Comparison of ENCODE assay signal across 9 cellular contexts in the genomic region with DNA sequence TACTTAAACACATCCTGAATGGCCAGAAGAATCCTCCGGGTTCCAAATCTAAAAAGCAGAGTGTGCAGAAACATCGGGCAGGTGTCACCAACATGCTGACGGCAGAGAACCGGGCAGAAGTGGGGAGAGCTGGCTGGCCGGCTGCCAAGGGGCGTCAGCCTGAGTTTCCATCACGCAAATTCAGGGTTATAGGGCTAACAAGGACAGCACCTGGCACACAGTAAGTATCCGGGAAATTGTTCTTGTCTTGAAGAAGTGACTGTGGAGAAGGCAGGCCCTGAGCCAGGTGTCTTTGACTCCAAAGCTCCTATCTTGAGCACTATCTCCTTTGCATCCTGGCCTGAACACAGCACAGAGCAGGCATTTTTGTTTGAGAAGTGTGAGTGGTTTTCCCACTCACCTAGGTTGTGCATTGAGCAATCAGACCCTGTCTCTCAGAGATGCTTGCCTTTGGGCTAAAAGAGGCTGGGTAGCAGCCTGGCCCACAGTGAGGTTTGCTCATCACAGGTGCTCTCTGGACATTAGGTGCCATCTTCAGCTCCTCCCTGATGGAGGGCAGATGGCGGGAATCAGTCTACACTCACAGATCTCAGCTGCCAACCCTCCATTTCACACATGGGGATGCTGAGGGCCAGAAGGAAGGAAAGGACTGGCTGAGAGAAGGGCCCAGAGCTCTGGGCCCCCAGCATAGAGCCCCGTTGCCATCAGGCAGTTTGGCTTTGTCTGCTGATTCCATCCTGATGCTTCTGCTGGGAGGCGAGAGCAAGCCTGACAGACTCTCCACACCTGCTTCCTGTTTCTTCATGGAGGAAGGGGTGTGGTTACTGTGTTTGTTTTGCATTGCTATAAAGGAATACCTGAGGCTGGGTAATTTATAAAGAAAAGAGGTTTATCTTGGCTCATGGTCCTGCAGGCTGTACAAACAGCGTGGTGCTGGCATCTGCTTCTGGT. TPM values are rescaled to one million over a fixed set of nuclear protein-coding genes. Genes with fewer than 3 reads are reported as not detected.
DNase-seq lines count a peak whose midpoint lies in the region; ATAC-seq and TF ChIP-seq lines count a peak whose summit lies in the region.
"Had no signal": no experiment of that assay in that cellular context is flagged by ENCODE, and none has a peak within 500 bp of the region (broad histone marks: within the 10 kb centered on the region; RNA-seq: fewer than 3 reads in every experiment).

No MANE protein-coding gene starts in this region.

- H3K79me2 ChIP-seq in parathyroid adenoma, result no peaks in the 10 kb centered on the region

- H3K9me3 Mint-ChIP-seq in activated CD8-positive, alpha-beta T cell treated with anti-CD3 and anti-CD28 coated beads for 36 hours, result no peaks in the 10 kb centered on the region
- no peaks in the 10 kb centered on the region for H3K9me3 Mint-ChIP-seq in nephron progenitor cell

- ATAC-seq in GM21423 (IDR thresholded peaks at IDR 0.05; ENCODE audit: unreplicated experiment) (peak; percentile 39), GM18861 (IDR thresholded peaks at IDR 0.05; ENCODE audit: unreplicated experiment) (no peak)
- ATAC-seq in activated CD8-positive, alpha-beta T cell treated with anti-CD3 and anti-CD28 coated beads for 36 hours, result no peak
- ATAC-seq: Right ventricle myocardium inferior had no signal

- POLR2A ChIA-PET in activated CD8-positive, alpha-beta T cell treated with anti-CD3 and anti-CD28 coated beads for 36 hours (lab: Charles Lee), result no interaction called here

- H3K4me2 ChIP-seq in parathyroid adenoma (ENCODE audit: low read length), result no peak overlapping the region

- H3K4me3 ChIP-seq in parathyroid adenoma (ENCODE audit: low read depth, low read length), result no peak overlapping the region

- H3K27ac Mint-ChIP-seq in activated CD8-positive, alpha-beta T cell treated with anti-CD3 and anti-CD28 coated beads for 36 hours, result peak overlapping the region; percentile 31
- no peak overlapping the region for H3K27ac Mint-ChIP-seq in nephron progenitor cell

- H3K36me3 Mint-ChIP-seq in activated CD8-positive, alpha-beta T cell treated with anti-CD3 and anti-CD28 coated beads for 36 hours (ENCODE audit: low read depth), result peaks cover 4% of the 10 kb centered on the region
- H3K36me3 Mint-ChIP-seq in nephron progenitor cell (ENCODE audit: low read depth), result peaks cover 8% of the 10 kb centered on the region

- no peak overlapping the region for H3K9ac ChIP-seq in parathyroid adenoma

- H3K36me3 ChIP-seq in parathyroid adenoma (ENCODE audit: control insufficient read depth, insufficient read depth, low read length), result no peaks in the 10 kb centered on the region

- CTCF ChIA-PET in activated CD8-positive, alpha-beta T cell treated with anti-CD3 and anti-CD28 coated beads for 36 hours (lab: Charles Lee), result interaction anchor here (0.9 to 3.5 kb wide), 2 partner anchors 47 to 55 kb away, joined by 3 to 12 read pairs; no protein-coding TSS in a partner anchor

- no peaks in the 10 kb centered on the region for H3K27me3 Mint-ChIP-seq in activated CD8-positive, alpha-beta T cell treated with anti-CD3 and anti-CD28 coated beads for 36 hours
- H3K27me3 Mint-ChIP-seq in nephron progenitor cell (ENCODE audit: low read depth, poor library complexity), result peaks cover 3% of the 10 kb centered on the region

- H3K27me3 ChIP-seq in parathyroid adenoma (ENCODE audit: control insufficient read depth, insufficient read depth, low read length), result no peaks in the 10 kb centered on the region

- no peak overlapping the region for H3K4me3 Mint-ChIP-seq in activated CD8-positive, alpha-beta T cell treated with anti-CD3 and anti-CD28 coated beads for 36 hours
- H3K4me3 Mint-ChIP-seq in nephron progenitor cell, result no peak overlapping the region

- no peak overlapping the region for H2AFZ ChIP-seq in parathyroid adenoma

- H3K9me3 ChIP-seq in parathyroid adenoma (ENCODE audit: control insufficient read depth, low read length), result no peaks in the 10 kb centered on the region

- peaks cover 3% of the 10 kb centered on the region for H3K4me1 ChIP-seq in parathyroid adenoma

- intact Hi-C loops in activated CD8-positive, alpha-beta T cell treated with anti-CD3 and anti-CD28 coated beads for 36 hours (cut with micrococcal nuclease), result loop anchor here (5.0 kb wide), 1 partner anchor 45 kb away; no protein-coding TSS in a partner anchor

- DNase-seq in NCI-H2081 (lab: John Stamatoyannopoulos, UW) (peak; percentile 72 to 87), DMS114 treated with DMSO at 0.1 percent for 48 hours (lab: John Stamatoyannopoulos, UW; ENCODE audit: unreplicated experiment) (no peak), nephron progenitor cell (no peak)
- peak; percentile 39 for DNase-seq in activated CD8-positive, alpha-beta T cell treated with anti-CD3 and anti-CD28 coated beads for 36 hours
- DNase-seq: hippocampal formation had no signal

- TF ChIP-seq CTCF in activated CD8-positive, alpha-beta T cell treated with anti-CD3 and anti-CD28 coated beads for 36 hours (IDR thresholded peaks at IDR 0.05), result no peak
- TF ChIP-seq CTCF in parathyroid adenoma (IDR thresholded peaks at IDR 0.05) (no peak), nephron progenitor cell (IDR thresholded peaks at IDR 0.05) (no peak)

- peak overlapping the region; percentile 51 for H3K27ac ChIP-seq in parathyroid adenoma

- H3K4me1 Mint-ChIP-seq in activated CD8-positive, alpha-beta T cell treated with anti-CD3 and anti-CD28 coated beads for 36 hours (ENCODE audit: low read depth), result peaks cover 20% of the 10 kb centered on the region
- peaks cover 5% of the 10 kb centered on the region for H3K4me1 Mint-ChIP-seq in nephron progenitor cell

RNA-seq across cellular contexts. Expression of a gene that starts 52.8 kb away (rescaled TPM):
- total RNA-seq in activated CD8-positive, alpha-beta T cell treated with anti-CD3 and anti-CD28 coated beads for 36 hours, result 10 to 100 TPM; 12.6 to 14.9 TPM

Comparison
In these comparisons a context has a peak if more than half of its experiments do, and no peak if none do; other contexts are left out.
1. DNase-seq: peak in NCI-H2081 (2 of 2) and activated CD8-positive, alpha-beta T cell treated with anti-CD3 and anti-CD28 coated beads for 36 hours (single experiment); none in DMS114 treated with DMSO at 0.1 percent for 48 hours (single experiment) and nephron progenitor cell (single experiment).